Comparison of ENCODE assay signal across 12 cellular contexts in genomic region chr6:168852336-168852884, GRCh38.
DNase-seq lines count a peak whose midpoint lies in the region; ATAC-seq and TF ChIP-seq lines count a peak whose summit lies in the region.
"Had no signal": no experiment of that assay in that cellular context is flagged by ENCODE, and none has a peak within 500 bp of the region (broad histone marks: within the 10 kb centered on the region; RNA-seq: fewer than 3 reads in every experiment).

No MANE protein-coding gene starts in this region.

- H3K9me3 ChIP-seq in breast epithelium (no peaks in the 10 kb centered on the region), prostate gland (no peaks in the 10 kb centered on the region)

- POLR2A ChIA-PET in BJ (lab: Charles Lee): no interaction called here

- TF ChIP-seq POLR2A in breast epithelium (IDR thresholded peaks at IDR 0.05) (no peak), prostate gland (IDR thresholded peaks at IDR 0.05) (no peak)

- TF ChIP-seq CTCF in BJ (IDR thresholded peaks at IDR 0.05; ENCODE audit: insufficient read depth, low read depth, low read length) (no peak), breast epithelium (IDR thresholded peaks at IDR 0.05) (no peak), prostate gland (IDR thresholded peaks at IDR 0.05) (no peak)

- CTCF ChIA-PET in BJ (lab: Yijun Ruan, JAX): interaction anchor here (1.0 kb wide), 1 partner anchor 11 kb away, joined by 3 read pairs; no protein-coding TSS in a partner anchor

- no peaks in the 10 kb centered on the region for H3K36me3 ChIP-seq in BJ (ENCODE audit: control insufficient read depth, insufficient read depth, low read length)
- H3K36me3 ChIP-seq in breast epithelium: no peaks in the 10 kb centered on the region
- no peaks in the 10 kb centered on the region for H3K36me3 ChIP-seq in prostate gland
- H3K36me3 ChIP-seq: brain microvascular endothelial cell had no signal

- peak overlapping the region in 1 of 2 donors; percentile 20 for H3K27ac ChIP-seq in breast epithelium
- peak overlapping the region; percentile 5 to 27 for H3K27ac ChIP-seq in prostate gland
- H3K27ac ChIP-seq: brain microvascular endothelial cell, RWPE1 had no signal

- 58% methylated on average over 13 of the region's 13 CpGs for whole genome bisulfite sequencing in prostate gland

- DNase-seq in BJ (ENCODE audit: low read depth) (no peak), NCI-H187 treated with DMSO at 0.1 percent for 48 hours (lab: John Stamatoyannopoulos, UW) (peak; percentile 16), breast epithelium (ENCODE audit: low spot score in 2 of 2) (no peak), prostate gland (ENCODE audit: low spot score) (no peak), DMS 273 (lab: John Stamatoyannopoulos, UW; ENCODE audit: unreplicated experiment) (no peak), NK-92 (lab: John Stamatoyannopoulos, UW; ENCODE audit: unreplicated experiment) (no peak)
- DNase-seq: brain microvascular endothelial cell had no signal

- H3K4me1 ChIP-seq in breast epithelium (no peaks in the 10 kb centered on the region), prostate gland (replicated peaks) (no peaks in the 10 kb centered on the region)

- no peaks in the 10 kb centered on the region for H3K27me3 ChIP-seq in BJ (ENCODE audit: control insufficient read depth, insufficient read depth, low read length)
- no peaks in the 10 kb centered on the region for H3K27me3 ChIP-seq in breast epithelium
- H3K27me3 ChIP-seq in prostate gland (replicated peaks; ENCODE audit: insufficient read depth): no peaks in the 10 kb centered on the region
- H3K27me3 ChIP-seq: brain microvascular endothelial cell had no signal

- ATAC-seq in GM19023 (IDR thresholded peaks at IDR 0.05; ENCODE audit: unreplicated experiment): no peak
- no peak for ATAC-seq in HG03095 (IDR thresholded peaks at IDR 0.05; ENCODE audit: unreplicated experiment)
- ATAC-seq: GM23338, WTC11 had no signal

- intact Hi-C loops in breast epithelium (cut with DNase I; ENCODE audit: low total_unique reads): no loop called here
- intact Hi-C loops in prostate gland (cut with DNase I): no loop called here

- H3K4me3 ChIP-seq in BJ (ENCODE audit: low read depth, low read length) (peak overlapping the region; percentile 38), breast epithelium (peak overlapping the region; percentile 21 to 57 (median 22)), prostate gland (no peak overlapping the region)
- H3K4me3 ChIP-seq: GM23338 had no signal

Comparison
In these comparisons a context has a peak if more than half of its experiments do, and no peak if none do; other contexts are left out.
1. H3K4me3 ChIP-seq: peak in BJ (single experiment) and breast epithelium (3 of 3); none in prostate gland (0 of 2).